Comparison of ENCODE assay signal across 8 cellular contexts in the genomic region with DNA sequence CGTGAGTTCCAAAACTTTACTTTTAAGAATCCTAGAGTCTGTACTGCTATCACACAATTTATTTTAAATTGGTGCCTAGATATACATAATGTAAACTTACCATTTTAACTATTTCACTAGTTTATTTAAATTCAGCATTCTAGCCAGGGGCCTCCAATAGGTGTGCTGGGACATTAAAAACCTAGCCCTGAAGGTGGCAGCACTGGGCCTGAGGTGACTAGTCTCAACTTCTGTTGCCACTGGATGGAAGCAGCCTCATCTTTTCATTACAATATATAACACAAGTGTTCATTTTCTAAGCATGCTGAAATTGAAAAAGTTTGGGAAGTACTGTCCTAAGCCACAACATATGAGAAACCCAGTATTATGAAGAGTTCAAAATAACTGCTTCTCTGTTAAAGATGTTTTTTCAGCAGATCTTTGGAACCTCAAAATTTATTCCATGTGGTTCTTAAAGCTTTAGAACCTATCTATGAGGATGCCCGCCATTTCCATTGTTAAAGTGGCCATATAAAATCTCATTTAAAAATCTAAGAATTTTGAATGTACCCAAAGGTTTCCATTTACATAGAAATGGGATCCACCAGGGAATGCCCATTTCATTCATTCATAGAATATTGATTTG. TPM values are rescaled to one million over a fixed set of nuclear protein-coding genes. Genes with fewer than 3 reads are reported as not detected.
DNase-seq lines count a peak whose midpoint lies in the region; ATAC-seq and TF ChIP-seq lines count a peak whose summit lies in the region.

No MANE protein-coding gene starts in this region.

- no peaks in the 10 kb centered on the region for H3K9me3 ChIP-seq in lower lobe of right lung

- no peak overlapping the region for H3K4me3 ChIP-seq in coronary artery
- no peak overlapping the region for H3K4me3 ChIP-seq in lower lobe of right lung

- ATAC-seq in HG03108 (IDR thresholded peaks at IDR 0.05; ENCODE audit: unreplicated experiment) (peak; percentile 34), lower lobe of right lung (peak; percentile 45 to 56)

- peaks cover 9% of the 10 kb centered on the region for H3K4me1 ChIP-seq in lower lobe of right lung

- H3K27me3 ChIP-seq in lower lobe of right lung (ENCODE audit: low read depth) = no peaks in the 10 kb centered on the region

- DNase-seq in NCI-H187 (lab: John Stamatoyannopoulos, UW) (peak; percentile 16 to 22), NCI-H187 treated with DMSO at 0.1 percent for 48 hours (lab: John Stamatoyannopoulos, UW) (no peak), NCI-H2227 treated with DMSO at 0.1 percent for 48 hours (lab: John Stamatoyannopoulos, UW) (peak; percentile 63), coronary artery (ENCODE audit: low spot score) (no peak), lower lobe of right lung (peak; percentile 73)
- peak; percentile 88 for DNase-seq in activated CD4-positive, alpha-beta T cell treated with anti-CD3 and anti-CD28 coated beads for 48 hours
- peak; percentile 52 for DNase-seq in stimulated activated CD8-positive, alpha-beta memory T cell treated with anti-CD3 and anti-CD28 coated beads, Interleukin-12 subunit alpha, Interleukin-12 subunit beta, amount 100 ng/mL, for 4 hours (ENCODE audit: low read depth)

- H3K27ac ChIP-seq in coronary artery (no peak overlapping the region), lower lobe of right lung (no peak overlapping the region)

- H3K36me3 ChIP-seq in lower lobe of right lung = no peaks in the 10 kb centered on the region

- intact Hi-C loops in lower lobe of right lung (cut with DNase I) = no loop called here

- peak; percentile 53 for TF ChIP-seq CTCF in coronary artery (IDR thresholded peaks at IDR 0.05)
- TF ChIP-seq CTCF in lower lobe of right lung (IDR thresholded peaks at IDR 0.05) = peak; percentile 75

RNA-seq across cellular contexts. Expression of a gene that starts 2.9 kb away (rescaled TPM):
- 32.7 TPM for total RNA-seq in lower lobe of right lung

Comparison
In these comparisons a context has a peak if more than half of its experiments do, and no peak if none do; other contexts are left out.
1. DNase-seq: peak in NCI-H187 (2 of 2), NCI-H2227 treated with DMSO at 0.1 percent for 48 hours (single experiment), activated CD4-positive, alpha-beta T cell treated with anti-CD3 and anti-CD28 coated beads for 48 hours (single experiment), lower lobe of right lung (single experiment) and stimulated activated CD8-positive, alpha-beta memory T cell treated with anti-CD3 and anti-CD28 coated beads, Interleukin-12 subunit alpha, Interleukin-12 subunit beta, amount 100 ng/mL, for 4 hours (single experiment); none in NCI-H187 treated with DMSO at 0.1 percent for 48 hours (single experiment) and coronary artery (single experiment).